ENCODE assay signal across 28 cellular contexts in the genomic region with DNA sequence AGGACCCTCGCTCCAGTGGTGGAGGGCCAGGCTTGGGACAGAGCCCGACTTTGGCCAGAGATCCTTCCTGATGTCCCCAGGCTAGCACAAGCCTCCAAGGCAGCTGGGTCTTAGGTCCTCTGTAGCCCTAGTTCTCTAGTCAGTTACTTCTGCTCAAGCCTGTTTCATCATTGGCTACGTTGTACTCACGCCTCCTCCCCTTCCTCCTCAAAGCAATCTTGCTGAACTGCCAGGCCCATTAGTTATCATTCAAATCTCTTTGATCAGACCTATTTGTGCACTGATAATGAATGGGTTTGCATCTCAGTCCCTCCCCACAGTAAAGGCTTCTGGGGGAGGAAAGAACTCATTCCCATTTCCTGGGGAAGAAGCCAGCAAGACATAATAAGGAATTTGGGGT.
"Had no signal": no experiment of that assay in that cellular context is flagged by ENCODE, and none has a peak within 500 bp of the region (broad histone marks: within the 10 kb centered on the region; RNA-seq: fewer than 3 reads in every experiment).

No MANE protein-coding gene starts in this region.

- ATAC-seq: activated CD8-positive, alpha-beta T cell treated with anti-CD3 and anti-CD28 coated beads, Interleukin-2, amount 10 ng/mL, durations not matched to agents 7 days and 5 days; body of pancreas; Panc1; Right ventricle myocardium inferior; WTC11 had no signal

- H3K27ac Mint-ChIP-seq: activated CD8-positive, alpha-beta T cell treated with anti-CD3 and anti-CD28 coated beads, Interleukin-2, amount 10 ng/mL, durations not matched to agents 7 days and 5 days; activated naive CD4-positive, alpha-beta T cell treated with anti-CD3 and anti-CD28 coated beads, Interleukin-2, amount 50 U/mL, for 24 hours; activated T-helper 1 cell treated with anti-CD3 and anti-CD28 coated beads, Interleukin-12 subunit alpha, Interleukin-12 subunit beta, Interleukin-2, Interleukin-4 antibody, amounts not matched to agents 30 ng/mL and 10 ng/mL and 1 ng/mL, durations not matched to agents 14 hours and 24 hours and 36 hours; WTC11 had no signal

- H3K9me3 Mint-ChIP-seq: activated naive CD4-positive, alpha-beta T cell treated with anti-CD3 and anti-CD28 coated beads, Interleukin-2, amount 50 U/mL, for 24 hours; activated T-helper 1 cell treated with anti-CD3 and anti-CD28 coated beads, Interleukin-12 subunit alpha, Interleukin-12 subunit beta, Interleukin-2, Interleukin-4 antibody, amounts not matched to agents 30 ng/mL and 10 ng/mL and 1 ng/mL, durations not matched to agents 14 hours and 24 hours and 36 hours had no signal

- H3K9me3 ChIP-seq: ascending aorta, body of pancreas had no signal

- H3K4me1 ChIP-seq: ascending aorta, body of pancreas had no signal

- H3K36me3 ChIP-seq: ascending aorta had no signal

- H3K4me3 ChIP-seq: ascending aorta, body of pancreas, SK-N-MC had no signal

- H3K36me3 Mint-ChIP-seq: activated naive CD4-positive, alpha-beta T cell treated with anti-CD3 and anti-CD28 coated beads, Interleukin-2, amount 50 U/mL, for 24 hours had no signal

- H3K27me3 ChIP-seq: ascending aorta, body of pancreas had no signal

- H3K27ac ChIP-seq: ascending aorta, body of pancreas, SK-N-MC had no signal

- DNase-seq: activated CD4-positive, alpha-beta T cell treated with anti-CD3 and anti-CD28 coated beads for 48 hours; activated CD4-positive, alpha-beta T cell treated with anti-CD3 and anti-CD28 coated beads, Interleukin-2, amount 50 U/mL, for 4 hours; activated CD4-positive, CD25-positive, alpha-beta regulatory T cell treated with anti-CD3 and anti-CD28 coated beads, Interleukin-2, amount 50 U/mL, for 72 hours; activated CD8-positive, alpha-beta memory T cell treated with anti-CD3 and anti-CD28 coated beads, Interleukin-2, amount 50 U/mL, for 48 hours; activated CD8-positive, alpha-beta T cell treated with anti-CD3 and anti-CD28 coated beads, Interleukin-2, amount 10 ng/mL, durations not matched to agents 7 days and 5 days; activated effector memory CD4-positive, alpha-beta T cell treated with Interleukin-2 at 50 U/mL for 16 hours; activated naive CD4-positive, alpha-beta T cell; activated T-cell treated with anti-CD3 and anti-CD28 coated beads, Interleukin-2, amount 50 U/mL, for 1 hour; body of pancreas; Kasumi-1; KBM-7; NCI-H1092; NCI-H1417; NCI-H1694; NCI-H2029; NCI-H510A treated with DMSO at 0.1 percent for 48 hours; NCI-H69; NK-92 treated with Interleukin-12 subunit alpha and Interleukin-12 subunit beta, amount 100 ng/mL, for 24 hours; OCI-M1; RPMI8226; T-helper 1 cell had no signal

- H3K4me1 Mint-ChIP-seq: activated naive CD4-positive, alpha-beta T cell treated with anti-CD3 and anti-CD28 coated beads, Interleukin-2, amount 50 U/mL, for 24 hours had no signal

- H3K4me3 Mint-ChIP-seq: activated CD8-positive, alpha-beta T cell treated with anti-CD3 and anti-CD28 coated beads, Interleukin-2, amount 10 ng/mL, durations not matched to agents 7 days and 5 days; activated naive CD4-positive, alpha-beta T cell treated with anti-CD3 and anti-CD28 coated beads, Interleukin-2, amount 50 U/mL, for 24 hours; activated T-helper 1 cell treated with anti-CD3 and anti-CD28 coated beads, Interleukin-12 subunit alpha, Interleukin-12 subunit beta, Interleukin-2, Interleukin-4 antibody, amounts not matched to agents 30 ng/mL and 10 ng/mL and 1 ng/mL, durations not matched to agents 14 hours and 24 hours and 36 hours; WTC11 had no signal
